ENCODE assay signal across 30 cellular contexts in the genomic region with DNA sequence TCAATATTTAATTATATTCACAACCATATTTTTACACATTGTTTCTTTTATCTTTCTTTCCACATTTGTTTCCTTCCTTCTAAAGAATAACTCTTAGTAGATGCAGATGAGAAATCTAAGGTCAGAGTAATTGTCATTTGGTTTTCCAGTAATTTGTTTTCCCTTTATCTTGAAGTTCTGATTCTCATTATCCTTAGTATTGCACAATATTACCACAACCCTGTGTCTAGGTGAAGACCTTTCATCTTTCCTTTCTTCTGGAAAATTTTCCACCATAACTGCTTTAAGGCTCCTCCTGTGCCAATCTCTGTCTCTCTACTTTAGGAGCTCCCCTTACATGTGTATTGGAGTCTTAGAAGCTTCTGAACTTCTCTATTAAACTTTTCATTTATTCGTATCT.
"Had no signal": no experiment of that assay in that cellular context is flagged by ENCODE, and none has a peak within 500 bp of the region (broad histone marks: within the 10 kb centered on the region; RNA-seq: fewer than 3 reads in every experiment).

No MANE protein-coding gene starts in this region.

- H3K9ac ChIP-seq: neural progenitor cell, parathyroid adenoma had no signal

- ATAC-seq: naive thymus-derived CD4-positive, alpha-beta T cell; natural killer cell; psoas muscle; right cardiac atrium; sciatic nerve; stimulated activated memory B cell treated with anti-CD40 and anti-IgM and Interleukin-4, amounts not matched to agents 10 μg/mL and 1 μg/mL and 100 μg/mL, for 72 hours; stimulated activated naive CD8-positive, alpha-beta T cell treated with anti-CD3 and anti-CD28 coated beads, Interleukin-15, amount 100 ng/mL, for 72 hours; stimulated activated naive CD8-positive, alpha-beta T cell treated with anti-CD3 and anti-CD28 coated beads, Interleukin-15, Interleukin-2, amounts not matched to agents 100 U/mL and 50 U/mL, for 24 hours had no signal

- H3K4me3 ChIP-seq: neural progenitor cell, ovary, psoas muscle, skin epidermis, smooth muscle cell, spleen, suprapubic skin, testis, tibial artery, transverse colon, upper lobe of left lung, vagina had no signal

- H3K27ac ChIP-seq: neural progenitor cell, ovary, parathyroid adenoma, psoas muscle, skin epidermis, spleen, suprapubic skin, testis, tibial artery, transverse colon, upper lobe of left lung, vagina had no signal

- H3K27me3 ChIP-seq: neural progenitor cell, ovary, spleen, suprapubic skin, testis, tibial artery, transverse colon, upper lobe of left lung, vagina had no signal

- DNase-seq: naive thymus-derived CD4-positive, alpha-beta T cell; natural killer cell; occipital lobe; ovary; posterior cingulate gyrus; psoas muscle; right cardiac atrium; spleen; stimulated activated CD4-positive, alpha-beta T cell treated with anti-CD3 and anti-CD28 coated beads, Interleukin-12 subunit alpha, Interleukin-12 subunit beta, amount 100 ng/mL, for 4 hours; stimulated activated CD4-positive, alpha-beta T cell treated with anti-CD3 and anti-CD28 coated beads, Interleukin-1b, Interleukin-23, amount 100 ng/mL, for 48 hours; stimulated activated CD4-positive, alpha-beta T cell treated with anti-CD3 and anti-CD28 coated beads, Interleukin-4, amount 100 ng/mL, for 1 hour; stimulated activated CD4-positive, alpha-beta T cell treated with anti-CD3 and anti-CD28 coated beads, Interleukin-4, amount 100 ng/mL, for 4 hours; stimulated activated CD8-positive, alpha-beta memory T cell treated with anti-CD3 and anti-CD28 coated beads, Interleukin-4, amount 100 ng/mL, for 48 hours; stimulated activated naive CD4-positive, alpha-beta T cell; stimulated activated naive CD8-positive, alpha-beta T cell treated with anti-CD3 and anti-CD28 coated beads, Interleukin-15, amount 100 ng/mL, for 72 hours; stimulated activated naive CD8-positive, alpha-beta T cell treated with anti-CD3 and anti-CD28 coated beads, Interleukin-15, Interleukin-2, amounts not matched to agents 100 U/mL and 50 U/mL, for 24 hours; substantia nigra; testis; tibial artery; transverse colon; upper lobe of left lung had no signal

- H3K36me3 ChIP-seq: neural progenitor cell, ovary, suprapubic skin, tibial artery, transverse colon, upper lobe of left lung, vagina had no signal

- H3K9me3 ChIP-seq: ovary, psoas muscle, suprapubic skin, testis, tibial artery, transverse colon, upper lobe of left lung, vagina had no signal

- H3K4me2 ChIP-seq: neural progenitor cell, smooth muscle cell had no signal

- H3K79me2 ChIP-seq: parathyroid adenoma had no signal

- H3K4me1 ChIP-seq: neural progenitor cell, parathyroid adenoma, psoas muscle, spleen, suprapubic skin, testis, tibial artery, transverse colon, upper lobe of left lung, vagina had no signal

- FAIRE-seq: urothelium cell line had no signal

- H2AFZ ChIP-seq: neural progenitor cell, parathyroid adenoma had no signal
